ENCODE assay signal across 21 cellular contexts in genomic region chr10:71657604-71658348, GRCh38.
A peak's percentile ranks its signal among the peaks of the same experiment; 100 is the strongest.
DNase-seq lines count a peak whose midpoint lies in the region; ATAC-seq lines count a peak whose summit lies in the region.
"Had no signal": no experiment of that assay in that cellular context is flagged by ENCODE, and none has a peak within 500 bp of the region (broad histone marks: within the 10 kb centered on the region; RNA-seq: fewer than 3 reads in every experiment).

No MANE protein-coding gene starts in this region.

- H3K36me3 ChIP-seq in ES-I3 (ENCODE audit: insufficient read depth, low read length) (no peaks in the 10 kb centered on the region), iPS-15b (ENCODE audit: control insufficient read depth, insufficient read depth, low read length) (no peaks in the 10 kb centered on the region), neuron (ENCODE audit: insufficient read depth, low read length) (no peaks in the 10 kb centered on the region)
- H3K36me3 ChIP-seq: gastrocnemius medialis, SJCRH30, upper lobe of right lung had no signal

- H3K4me1 Mint-ChIP-seq in activated T-cell treated with anti-CD3 and anti-CD28 coated beads, Interleukin-2, amount 50 U/mL, for 72 hours (ENCODE audit: low read depth): peaks cover 5% of the 10 kb centered on the region
- H3K4me1 Mint-ChIP-seq: activated CD4-positive, alpha-beta T cell treated with anti-CD3 and anti-CD28 coated beads for 36 hours had no signal

- H3K9ac ChIP-seq in ES-I3 (ENCODE audit: low read depth, low read length): peak overlapping the region; percentile 25; the same call in 1 of the 2 replicates
- no peak overlapping the region for H3K9ac ChIP-seq in iPS-15b (ENCODE audit: low read depth, low read length)

- H3K4me1 ChIP-seq in ES-I3 (ENCODE audit: insufficient read depth, low read length) (peaks cover 35% of the 10 kb centered on the region), iPS-15b (ENCODE audit: control insufficient read depth, insufficient read depth, low read length) (peaks cover 28% of the 10 kb centered on the region), neuron (ENCODE audit: insufficient read depth, low read length) (peaks cover 20% of the 10 kb centered on the region)
- H3K4me1 ChIP-seq: gastrocnemius medialis, SJCRH30, upper lobe of right lung had no signal

- DNase-seq in NCI-H69 (lab: John Stamatoyannopoulos, UW): peak; percentile 6
- no peak for DNase-seq in activated effector memory CD4-positive, alpha-beta T cell treated with anti-CD3 and anti-CD28 coated beads, Interleukin-2, amount 50 U/mL, for 16 hours
- no peak for DNase-seq in activated T-cell treated with anti-CD3 and anti-CD28 coated beads, Interleukin-2, amount 50 U/mL, for 72 hours
- DNase-seq: activated CD4-positive, alpha-beta T cell treated with anti-CD3 and anti-CD28 coated beads for 36 hours; activated naive CD4-positive, alpha-beta T cell treated with anti-CD3 and anti-CD28 coated beads, Interleukin-2, amount 50 U/mL, for 16 hours; gastrocnemius medialis; HFFc6; Karpas-422; NCI-H1694; NCI-H526 treated with DMSO at 0.1 percent for 48 hours; SJCRH30; small intestine; stimulated activated CD4-positive, alpha-beta T cell treated with anti-CD3 and anti-CD28 coated beads, Interleukin-1b, Interleukin-23, amount 100 ng/mL, for 48 hours; upper lobe of right lung had no signal

- H3K36me3 Mint-ChIP-seq in activated T-cell treated with anti-CD3 and anti-CD28 coated beads, Interleukin-2, amount 50 U/mL, for 72 hours (ENCODE audit: insufficient read depth in 2 of 2): no peaks in the 10 kb centered on the region

- ATAC-seq in HG03097 (IDR thresholded peaks at IDR 0.05; ENCODE audit: low FRiP score, unreplicated experiment) (no peak), GM19351 (IDR thresholded peaks at IDR 0.05; ENCODE audit: unreplicated experiment) (no peak)
- no peak for ATAC-seq in activated T-cell treated with anti-CD3 and anti-CD28 coated beads, Interleukin-2, amount 50 U/mL, for 72 hours (replicated peaks in 1 of 2)
- ATAC-seq: activated CD4-positive, alpha-beta T cell treated with anti-CD3 and anti-CD28 coated beads for 36 hours; gastrocnemius medialis; upper lobe of right lung had no signal

- H3K9me3 Mint-ChIP-seq in activated T-cell treated with anti-CD3 and anti-CD28 coated beads, Interleukin-2, amount 50 U/mL, for 72 hours: no peaks in the 10 kb centered on the region
- H3K9me3 Mint-ChIP-seq: HFFc6 had no signal

- peak overlapping the region; percentile 31 for H2AFZ ChIP-seq in neuron (ENCODE audit: low read depth, low read length)
- H2AFZ ChIP-seq: hepatocyte had no signal

- no peak overlapping the region for H3K27ac Mint-ChIP-seq in activated T-cell treated with anti-CD3 and anti-CD28 coated beads, Interleukin-2, amount 50 U/mL, for 72 hours
- H3K27ac Mint-ChIP-seq: activated CD4-positive, alpha-beta T cell treated with anti-CD3 and anti-CD28 coated beads for 36 hours; HFFc6 had no signal

- H3K27me3 ChIP-seq in iPS-15b (ENCODE audit: control insufficient read depth, insufficient read depth, low read length) (peaks cover 50% of the 10 kb centered on the region), neuron (ENCODE audit: insufficient read depth, low read length) (no peaks in the 10 kb centered on the region)
- H3K27me3 ChIP-seq: gastrocnemius medialis, hepatocyte, SJCRH30, upper lobe of right lung had no signal

- H3K4me3 ChIP-seq in iPS-15b (ENCODE audit: low read depth, low read length) (peak overlapping the region; percentile 23), neuron (ENCODE audit: low read length) (no peak overlapping the region)
- H3K4me3 ChIP-seq: coronary artery, gastrocnemius medialis, hepatocyte, SJCRH30, upper lobe of right lung had no signal

- no peaks in the 10 kb centered on the region for H3K27me3 Mint-ChIP-seq in activated T-cell treated with anti-CD3 and anti-CD28 coated beads, Interleukin-2, amount 50 U/mL, for 72 hours (ENCODE audit: low read depth)
- H3K27me3 Mint-ChIP-seq: activated CD4-positive, alpha-beta T cell treated with anti-CD3 and anti-CD28 coated beads for 36 hours had no signal

- no peak overlapping the region for H3K4me3 Mint-ChIP-seq in activated T-cell treated with anti-CD3 and anti-CD28 coated beads, Interleukin-2, amount 50 U/mL, for 72 hours
- H3K4me3 Mint-ChIP-seq: activated CD4-positive, alpha-beta T cell treated with anti-CD3 and anti-CD28 coated beads for 36 hours; HFFc6 had no signal

- H3K9me3 ChIP-seq in ES-I3 (ENCODE audit: control insufficient read depth, insufficient read depth, low read length): no peaks in the 10 kb centered on the region; the same call in 1 of the 2 replicates
- H3K9me3 ChIP-seq in iPS-15b (ENCODE audit: control insufficient read depth, insufficient read depth, low read length): no peaks in the 10 kb centered on the region
- H3K9me3 ChIP-seq in neuron (ENCODE audit: low read length): no peaks in the 10 kb centered on the region
- H3K9me3 ChIP-seq: gastrocnemius medialis, SJCRH30, upper lobe of right lung had no signal
